ENCODE assay signal across 27 cellular contexts in the genomic region with DNA sequence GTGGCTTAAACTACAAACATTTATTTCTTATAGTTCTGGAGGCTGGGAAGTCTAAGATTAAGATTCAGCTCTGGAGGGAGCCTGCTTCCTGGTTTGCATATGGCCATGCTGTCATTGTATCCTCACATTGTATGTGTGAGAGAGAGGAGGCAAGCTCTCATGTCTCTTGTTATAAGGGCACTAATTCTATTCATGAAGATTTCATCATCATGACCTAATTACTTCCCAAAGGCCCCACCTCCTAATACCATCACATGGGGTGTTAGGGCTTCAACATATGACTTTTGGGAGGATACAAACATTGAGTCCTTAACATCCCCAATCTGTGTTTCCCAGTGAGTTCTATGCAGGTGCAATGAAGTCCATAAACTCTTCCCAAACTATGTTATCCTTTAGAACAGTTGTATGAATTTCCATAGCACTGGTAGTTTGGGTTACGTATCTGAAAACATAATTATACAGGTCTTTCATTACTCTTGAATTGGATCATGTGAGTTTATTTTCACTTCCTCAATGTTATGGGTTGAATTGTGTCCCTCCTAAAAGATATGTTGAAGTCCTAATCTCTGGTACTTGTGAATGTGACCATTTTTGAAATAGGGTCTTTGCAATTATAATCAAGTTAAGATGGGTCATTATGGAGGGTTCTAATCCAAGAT.
DNase-seq lines count a peak whose midpoint lies in the region; ATAC-seq, FAIRE-seq and TF ChIP-seq lines count a peak whose summit lies in the region.
"Had no signal": no experiment of that assay in that cellular context is flagged by ENCODE, and none has a peak within 500 bp of the region (broad histone marks: within the 10 kb centered on the region; RNA-seq: fewer than 3 reads in every experiment).

No MANE protein-coding gene starts in this region.

- H4K20me1 ChIP-seq in astrocyte (ENCODE audit: insufficient read depth, low read length), result no peaks in the 10 kb centered on the region

- H3K4me1 ChIP-seq in astrocyte (ENCODE audit: insufficient read depth, low read length), result no peaks in the 10 kb centered on the region

- no peak for ATAC-seq in stimulated activated naive CD8-positive, alpha-beta T cell treated with anti-CD3 and anti-CD28 coated beads, Interleukin-15, amount 100 ng/mL, for 72 hours
- no peak for ATAC-seq in HG03565 (IDR thresholded peaks at IDR 0.05; ENCODE audit: unreplicated experiment)
- ATAC-seq: left cardiac atrium; naive thymus-derived CD8-positive, alpha-beta T cell had no signal

- peaks cover 45% of the 10 kb centered on the region for H3K36me3 Mint-ChIP-seq in activated naive CD4-positive, alpha-beta T cell treated with anti-CD3 and anti-CD28 coated beads, Interleukin-2, amount 50 U/mL, for 24 hours
- peaks cover 25% of the 10 kb centered on the region for H3K36me3 Mint-ChIP-seq in activated naive CD4-positive, alpha-beta T cell treated with anti-CD3 and anti-CD28 coated beads, Interleukin-2, amount 10 ng/mL, durations not matched to agents 7 days and 5 days
- H3K36me3 Mint-ChIP-seq in astrocyte (ENCODE audit: low read depth, unreplicated experiment), result peaks cover 8% of the 10 kb centered on the region

- H3K4me3 ChIP-seq in astrocyte (ENCODE audit: insufficient read depth, low read depth, low read length), result no peak overlapping the region
- H3K4me3 ChIP-seq: right atrium auricular region had no signal

- H3K9me3 ChIP-seq in astrocyte (ENCODE audit: insufficient read depth, low read depth, low read length), result no peaks in the 10 kb centered on the region
- H3K9me3 ChIP-seq: right atrium auricular region had no signal

- H3K27me3 ChIP-seq in astrocyte (ENCODE audit: insufficient read depth, low read length), result no peaks in the 10 kb centered on the region
- H3K27me3 ChIP-seq: right atrium auricular region had no signal

- TF ChIP-seq CTCF in astrocyte (IDR thresholded peaks at IDR 0.05; ENCODE audit: insufficient read depth, low read depth, low read length), result no peak

- no peak overlapping the region for H3K4me2 ChIP-seq in astrocyte (ENCODE audit: low read length)

- CTCF ChIA-PET in activated naive CD4-positive, alpha-beta T cell treated with anti-CD3 and anti-CD28 coated beads, Interleukin-2, amount 10 ng/mL, durations not matched to agents 7 days and 5 days (lab: Charles Lee), result interaction anchor here (1.3 kb wide), 1 partner anchor 17 kb away, joined by 3 read pairs; no protein-coding TSS in a partner anchor

- H3K36me3 ChIP-seq in astrocyte (ENCODE audit: insufficient read depth, low read length), result no peaks in the 10 kb centered on the region
- H3K36me3 ChIP-seq: right atrium auricular region had no signal

- no peak overlapping the region for H3K9ac ChIP-seq in astrocyte (ENCODE audit: low read length)

- H3K4me3 Mint-ChIP-seq in activated naive CD4-positive, alpha-beta T cell treated with anti-CD3 and anti-CD28 coated beads, Interleukin-2, amount 50 U/mL, for 24 hours, result no peak overlapping the region
- no peak overlapping the region for H3K4me3 Mint-ChIP-seq in activated naive CD4-positive, alpha-beta T cell treated with anti-CD3 and anti-CD28 coated beads, Interleukin-2, amount 10 ng/mL, durations not matched to agents 7 days and 5 days
- no peak overlapping the region for H3K4me3 Mint-ChIP-seq in astrocyte (ENCODE audit: unreplicated experiment)
- no peak overlapping the region for H3K4me3 Mint-ChIP-seq in stimulated activated naive CD8-positive, alpha-beta T cell treated with anti-CD3 and anti-CD28 coated beads, Interleukin-15, amount 100 ng/mL, for 72 hours
- H3K4me3 Mint-ChIP-seq: activated CD4-positive, alpha-beta T cell treated with anti-CD3 and anti-CD28 coated beads, Interleukin-2, amount 10 ng/mL, durations not matched to agents 24 days and 14 days had no signal

- H3K27me3 Mint-ChIP-seq in activated naive CD4-positive, alpha-beta T cell treated with anti-CD3 and anti-CD28 coated beads, Interleukin-2, amount 50 U/mL, for 24 hours, result no peaks in the 10 kb centered on the region
- no peaks in the 10 kb centered on the region for H3K27me3 Mint-ChIP-seq in activated naive CD4-positive, alpha-beta T cell treated with anti-CD3 and anti-CD28 coated beads, Interleukin-2, amount 10 ng/mL, durations not matched to agents 7 days and 5 days
- H3K27me3 Mint-ChIP-seq in astrocyte (ENCODE audit: low read depth, unreplicated experiment), result no peaks in the 10 kb centered on the region
- no peaks in the 10 kb centered on the region for H3K27me3 Mint-ChIP-seq in stimulated activated naive CD8-positive, alpha-beta T cell treated with anti-CD3 and anti-CD28 coated beads, Interleukin-15, amount 100 ng/mL, for 72 hours
- H3K27me3 Mint-ChIP-seq: activated CD4-positive, alpha-beta T cell treated with anti-CD3 and anti-CD28 coated beads, Interleukin-2, amount 10 ng/mL, durations not matched to agents 24 days and 14 days; naive thymus-derived CD8-positive, alpha-beta T cell had no signal

- peaks cover 8% of the 10 kb centered on the region for H3K9me3 Mint-ChIP-seq in activated naive CD4-positive, alpha-beta T cell treated with anti-CD3 and anti-CD28 coated beads, Interleukin-2, amount 50 U/mL, for 24 hours
- H3K9me3 Mint-ChIP-seq in activated naive CD4-positive, alpha-beta T cell treated with anti-CD3 and anti-CD28 coated beads, Interleukin-2, amount 10 ng/mL, durations not matched to agents 7 days and 5 days, result peaks cover 2% of the 10 kb centered on the region
- no peaks in the 10 kb centered on the region for H3K9me3 Mint-ChIP-seq in astrocyte (ENCODE audit: unreplicated experiment)
- peaks cover 0 to 9% of the 10 kb centered on the region in 2 donors for H3K9me3 Mint-ChIP-seq in stimulated activated naive CD8-positive, alpha-beta T cell treated with anti-CD3 and anti-CD28 coated beads, Interleukin-15, amount 100 ng/mL, for 72 hours

- peak; percentile 20 for FAIRE-seq in astrocyte (lab: Jason Lieb, UNC)
- FAIRE-seq: endothelial cell of umbilical vein, urothelium cell line had no signal

- no peak for DNase-seq in activated naive CD4-positive, alpha-beta T cell treated with anti-CD3 and anti-CD28 coated beads, Interleukin-2, amount 10 ng/mL, durations not matched to agents 7 days and 5 days
- DNase-seq in NAMALWA (ENCODE audit: low spot score) (peak; percentile 35), astrocyte (ENCODE audit: low read depth) (no peak), putamen (ENCODE audit: low spot score) (no peak), midbrain (lab: John Stamatoyannopoulos, UW) (no peak)
- no peak for DNase-seq in stimulated activated naive CD8-positive, alpha-beta T cell treated with anti-CD3 and anti-CD28 coated beads, Interleukin-15, amount 100 ng/mL, for 72 hours
- DNase-seq: activated CD4-positive, alpha-beta T cell treated with anti-CD3 and anti-CD28 coated beads, Interleukin-2, amount 10 ng/mL, durations not matched to agents 24 days and 14 days; activated CD8-positive, alpha-beta memory T cell treated with anti-CD3 and anti-CD28 coated beads, Interleukin-2, amount 50 U/mL, for 4 hours; aorta; caudate nucleus; GDM1; KG1; left cardiac atrium; mesenchymal stem cell; naive thymus-derived CD8-positive, alpha-beta T cell; NCI-H1048; NCI-H1930; NCI-H2227 treated with DMSO at 0.1 percent for 48 hours; NCI-H748 treated with DMSO at 0.1 percent for 48 hours; SIG-M5; stimulated activated CD4-positive, alpha-beta T cell treated with anti-CD3 and anti-CD28 coated beads, Interleukin-4, amount 100 ng/mL, for 4 hours had no signal

- peaks cover 3% of the 10 kb centered on the region for H3K79me2 ChIP-seq in astrocyte (ENCODE audit: insufficient read depth, low read length)

- H2AFZ ChIP-seq in astrocyte (ENCODE audit: low read depth, low read length), result no peak overlapping the region

- peak overlapping the region; percentile 66 for H3K27ac Mint-ChIP-seq in activated naive CD4-positive, alpha-beta T cell treated with anti-CD3 and anti-CD28 coated beads, Interleukin-2, amount 50 U/mL, for 24 hours
- no peak overlapping the region for H3K27ac Mint-ChIP-seq in activated naive CD4-positive, alpha-beta T cell treated with anti-CD3 and anti-CD28 coated beads, Interleukin-2, amount 10 ng/mL, durations not matched to agents 7 days and 5 days
- H3K27ac Mint-ChIP-seq in astrocyte (ENCODE audit: unreplicated experiment), result no peak overlapping the region
- peak overlapping the region; percentile 78 to 93 for H3K27ac Mint-ChIP-seq in stimulated activated naive CD8-positive, alpha-beta T cell treated with anti-CD3 and anti-CD28 coated beads, Interleukin-15, amount 100 ng/mL, for 72 hours
- H3K27ac Mint-ChIP-seq: activated CD4-positive, alpha-beta T cell treated with anti-CD3 and anti-CD28 coated beads, Interleukin-2, amount 10 ng/mL, durations not matched to agents 24 days and 14 days had no signal

- no peak overlapping the region for H3K27ac ChIP-seq in astrocyte (ENCODE audit: low read depth, low read length)
- H3K27ac ChIP-seq: C4-2B, right atrium auricular region had no signal

- H3K4me1 Mint-ChIP-seq in activated naive CD4-positive, alpha-beta T cell treated with anti-CD3 and anti-CD28 coated beads, Interleukin-2, amount 50 U/mL, for 24 hours, result peaks cover 84% of the 10 kb centered on the region
- peaks cover 7% of the 10 kb centered on the region for H3K4me1 Mint-ChIP-seq in activated naive CD4-positive, alpha-beta T cell treated with anti-CD3 and anti-CD28 coated beads, Interleukin-2, amount 10 ng/mL, durations not matched to agents 7 days and 5 days
- H3K4me1 Mint-ChIP-seq in astrocyte (ENCODE audit: low read depth, unreplicated experiment), result peaks cover 19% of the 10 kb centered on the region
- H3K4me1 Mint-ChIP-seq in stimulated activated naive CD8-positive, alpha-beta T cell treated with anti-CD3 and anti-CD28 coated beads, Interleukin-15, amount 100 ng/mL, for 72 hours, result peaks cover 71% of the 10 kb centered on the region

Comparison
In these comparisons a context has a peak if more than half of its experiments do, and no peak if none do; other contexts are left out.
1. H3K27ac Mint-ChIP-seq: peak in activated naive CD4-positive, alpha-beta T cell treated with anti-CD3 and anti-CD28 coated beads, Interleukin-2, amount 50 U/mL, for 24 hours (single experiment) and stimulated activated naive CD8-positive, alpha-beta T cell treated with anti-CD3 and anti-CD28 coated beads, Interleukin-15, amount 100 ng/mL, for 72 hours (2 of 2); none in activated naive CD4-positive, alpha-beta T cell treated with anti-CD3 and anti-CD28 coated beads, Interleukin-2, amount 10 ng/mL, durations not matched to agents 7 days and 5 days (single experiment) and astrocyte (single experiment).